15 cellular contexts compared by ENCODE assay signal in the genomic region with DNA sequence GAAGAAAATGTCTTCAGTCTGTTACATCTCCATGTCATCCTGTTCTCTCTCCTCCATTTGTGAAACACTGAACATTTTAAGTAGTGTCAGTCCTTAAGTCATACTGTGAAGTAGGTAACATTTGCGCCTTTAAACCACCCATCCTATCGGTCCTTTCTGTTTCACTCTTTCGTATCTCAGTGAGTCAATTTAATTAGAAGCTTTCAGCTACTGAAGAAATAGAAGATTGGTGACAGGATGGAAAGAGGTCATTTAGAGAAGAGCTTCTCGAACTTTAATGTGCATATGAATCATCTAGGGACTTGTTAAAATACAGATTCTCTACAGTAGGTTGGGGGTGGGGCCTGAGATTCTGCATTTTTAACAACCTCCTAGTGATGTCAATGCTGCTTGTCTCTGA.
"Had no signal": no experiment of that assay in that cellular context is flagged by ENCODE, and none has a peak within 500 bp of the region (broad histone marks: within the 10 kb centered on the region; RNA-seq: fewer than 3 reads in every experiment).

No MANE protein-coding gene starts in this region.

- H3K27me3 Mint-ChIP-seq: activated naive CD8-positive, alpha-beta T cell; memory B cell; progenitor cell of endocrine pancreas had no signal

- DNase-seq: aorta, dermis blood vessel endothelial cell, left ventricle myocardium inferior, natural killer cell, right cardiac atrium, small intestine, stomach had no signal

- ATAC-seq: gastroesophageal sphincter, natural killer cell, right cardiac atrium, WTC11 had no signal

- H3K27me3 ChIP-seq: breast epithelium, gastroesophageal sphincter, stomach had no signal

- H3K4me3 ChIP-seq: breast epithelium, gastroesophageal sphincter, left ventricle myocardium inferior, SK-N-MC, stomach, thoracic aorta had no signal

- H3K4me3 Mint-ChIP-seq: activated naive CD8-positive, alpha-beta T cell; memory B cell; natural killer cell; WTC11 had no signal

- H3K9me3 Mint-ChIP-seq: memory B cell, natural killer cell, WTC11 had no signal

- H3K27ac Mint-ChIP-seq: activated naive CD8-positive, alpha-beta T cell; memory B cell; natural killer cell; progenitor cell of endocrine pancreas; WTC11 had no signal

- H3K27ac ChIP-seq: breast epithelium, gastroesophageal sphincter, left ventricle myocardium inferior, SK-N-MC, stomach, thoracic aorta had no signal

- H3K9me3 ChIP-seq: breast epithelium, gastroesophageal sphincter, left ventricle myocardium inferior, stomach, thoracic aorta had no signal

- H3K36me3 Mint-ChIP-seq: memory B cell, natural killer cell, WTC11 had no signal

- H3K4me1 ChIP-seq: breast epithelium, stomach had no signal

- H3K4me1 Mint-ChIP-seq: memory B cell had no signal

- H3K36me3 ChIP-seq: breast epithelium, gastroesophageal sphincter, left ventricle myocardium inferior, stomach, thoracic aorta had no signal
